ENCODE assay signal across 14 cellular contexts in genomic region chr5:119347996-119348395, GRCh38. TPM values are rescaled to one million over a fixed set of nuclear protein-coding genes. Genes with fewer than 3 reads are reported as not detected.
DNase-seq lines count a peak whose midpoint lies in the region; ATAC-seq, FAIRE-seq and TF ChIP-seq lines count a peak whose summit lies in the region.
"Had no signal": no experiment of that assay in that cellular context is flagged by ENCODE, and none has a peak within 500 bp of the region (broad histone marks: within the 10 kb centered on the region; RNA-seq: fewer than 3 reads in every experiment).

No MANE protein-coding gene starts in this region.

- no peaks in the 10 kb centered on the region for H3K79me2 ChIP-seq in GM23248 (ENCODE audit: insufficient read depth)
- no peaks in the 10 kb centered on the region for H3K79me2 ChIP-seq in HepG2 (ENCODE audit: insufficient read depth, low read length)

- peaks cover 21% of the 10 kb centered on the region for H3K36me3 Mint-ChIP-seq in activated T-helper 1 cell treated with anti-CD3 and anti-CD28 coated beads, Interleukin-12 subunit alpha, Interleukin-12 subunit beta, Interleukin-2, Interleukin-4 antibody, amounts not matched to agents 30 ng/mL and 10 ng/mL and 1 ng/mL, durations not matched to agents 14 hours and 24 hours and 36 hours (ENCODE audit: low read depth)

- H3K27me3 ChIP-seq in BLaER1 = no peaks in the 10 kb centered on the region
- H3K27me3 ChIP-seq in GM23248 (replicated peaks; ENCODE audit: insufficient read depth) = no peaks in the 10 kb centered on the region
- no peaks in the 10 kb centered on the region for H3K27me3 ChIP-seq in HepG2 (ENCODE audit: control insufficient read depth in 1 of 2, insufficient read depth in 2 of 2, low read length in 2 of 2)
- H3K27me3 ChIP-seq: body of pancreas had no signal

- H3K4me2 ChIP-seq in BLaER1 (peak overlapping the region; percentile 57), GM23248 (ENCODE audit: unreplicated experiment) (no peak overlapping the region), HepG2 (ENCODE audit: low read depth, low read length) (no peak overlapping the region)

- H3K4me3 Mint-ChIP-seq in activated T-helper 1 cell treated with anti-CD3 and anti-CD28 coated beads, Interleukin-12 subunit alpha, Interleukin-12 subunit beta, Interleukin-2, Interleukin-4 antibody, amounts not matched to agents 30 ng/mL and 10 ng/mL and 1 ng/mL, durations not matched to agents 14 hours and 24 hours and 36 hours = no peak overlapping the region
- H3K4me3 Mint-ChIP-seq: H9 had no signal

- H4K20me1 ChIP-seq in BLaER1 (peaks cover 6% of the 10 kb centered on the region; the same call in 1 of the 2 replicates), GM23248 (ENCODE audit: insufficient read depth) (no peaks in the 10 kb centered on the region), HepG2 (ENCODE audit: insufficient read depth, low read length) (no peaks in the 10 kb centered on the region)

- H3K4me1 ChIP-seq in BLaER1 = peaks cover 41% of the 10 kb centered on the region
- H3K4me1 ChIP-seq in GM23248 (ENCODE audit: insufficient read depth) = peaks cover 8% of the 10 kb centered on the region
- no peaks in the 10 kb centered on the region for H3K4me1 ChIP-seq in HepG2 (ENCODE audit: insufficient read depth, low read length)
- H3K4me1 ChIP-seq: body of pancreas had no signal

- H3K9me2 ChIP-seq in GM23248 (ENCODE audit: insufficient read depth) = no peaks in the 10 kb centered on the region

- peaks cover 88% of the 10 kb centered on the region for H3K4me1 Mint-ChIP-seq in activated T-helper 1 cell treated with anti-CD3 and anti-CD28 coated beads, Interleukin-12 subunit alpha, Interleukin-12 subunit beta, Interleukin-2, Interleukin-4 antibody, amounts not matched to agents 30 ng/mL and 10 ng/mL and 1 ng/mL, durations not matched to agents 14 hours and 24 hours and 36 hours (ENCODE audit: low read depth)

- no peaks in the 10 kb centered on the region for H3K36me3 ChIP-seq in BLaER1
- no peaks in the 10 kb centered on the region for H3K36me3 ChIP-seq in GM23248 (ENCODE audit: low read depth)
- no peaks in the 10 kb centered on the region for H3K36me3 ChIP-seq in HepG2 (replicated peaks in 1 of 2; ENCODE audit: control insufficient read depth in 1 of 2, insufficient read depth in 2 of 2, low read length in 2 of 2)

- H3K9ac ChIP-seq in BLaER1 = no peak overlapping the region; the same call in 1 of the 2 replicates
- no peak overlapping the region for H3K9ac ChIP-seq in GM23248
- no peak overlapping the region for H3K9ac ChIP-seq in HepG2 (ENCODE audit: insufficient read depth, low read depth, low read length)

- TF ChIP-seq CTCF in HepG2 (CRISPR knock-in tag; IDR thresholded peaks at IDR 0.05) (no peak), GM10266 (IDR thresholded peaks at IDR 0.05; ENCODE audit: control insufficient read depth, insufficient read depth, low read depth, missing control alignments) (no peak)

- CTCF ChIA-PET in HepG2 (lab: Yijun Ruan, JAX; ENCODE audit: low intra/inter-chr PET ratio, low total read pairs) = no interaction called here

- in situ Hi-C loops in GM23248 (cut with MboI) (no loop called here), HepG2 (cut with HindIII; ENCODE audit: extremely low pct_ligation_motif_present, low pct_unique_long_range_greater_than_20kb) (no loop called here)

- H3K27ac ChIP-seq in BLaER1 (no peak overlapping the region), GM23248 (no peak overlapping the region), HepG2 (ENCODE audit: extremely low read length, insufficient read depth, low read length) (no peak overlapping the region)
- H3K27ac ChIP-seq: body of pancreas had no signal

- TF ChIP-seq POLR2A in HepG2 (IDR thresholded peaks at IDR 0.05; ENCODE audit: insufficient read depth in 1 of 2, low read depth in 2 of 2, low read length in 2 of 2) = no peak

- no TSS peak for BruUV-seq in HepG2 (replicated peaks; lab: Mats Ljungman, UMichigan)

- H3F3A ChIP-seq in GM23248 (ENCODE audit: insufficient read depth) = no peaks in the 10 kb centered on the region

- no peak for TF ChIP-seq RAD21 in HepG2 (CRISPR knock-in tag; IDR thresholded peaks at IDR 0.05)

- DNase-seq in GM23248 (peak; percentile 82), iris pigment epithelial cell (ENCODE audit: low read depth) (peak; percentile 62), HepG2 (ENCODE audit: low spot score) (no peak), GM10266 (ENCODE audit: extremely low spot score) (no peak), OCI-M2 (lab: John Stamatoyannopoulos, UW; ENCODE audit: unreplicated experiment) (no peak)
- DNase-seq in activated T-helper 1 cell treated with anti-CD3 and anti-CD28 coated beads, Interleukin-12 subunit alpha, Interleukin-12 subunit beta, Interleukin-2, Interleukin-4 antibody, amounts not matched to agents 30 ng/mL and 10 ng/mL and 1 ng/mL, durations not matched to agents 14 hours and 24 hours and 36 hours (ENCODE audit: low spot score) = no peak
- DNase-seq: body of pancreas, DMS 273 treated with DMSO at 0.1 percent for 48 hours, H9, NCI-H1930, retina, substantia nigra had no signal

- H3K4me3 ChIP-seq in BLaER1 = no peak overlapping the region
- H3K4me3 ChIP-seq in GM23248 = no peak overlapping the region
- no peak overlapping the region for H3K4me3 ChIP-seq in HepG2 (replicated peaks in 1 of 3; ENCODE audit: insufficient read depth in 1 of 3, low read depth in 2 of 3, low read length in 3 of 3)
- H3K4me3 ChIP-seq: body of pancreas had no signal

- POLR2A ChIA-PET in HepG2 (lab: Yijun Ruan, JAX) = interaction anchor here (1.1 kb wide), 1 partner anchor 80 kb away, joined by 3 read pairs; no protein-coding TSS in a partner anchor

- no peaks in the 10 kb centered on the region for H3K27me3 Mint-ChIP-seq in activated T-helper 1 cell treated with anti-CD3 and anti-CD28 coated beads, Interleukin-12 subunit alpha, Interleukin-12 subunit beta, Interleukin-2, Interleukin-4 antibody, amounts not matched to agents 30 ng/mL and 10 ng/mL and 1 ng/mL, durations not matched to agents 14 hours and 24 hours and 36 hours (ENCODE audit: insufficient read depth)

- TF ChIP-seq EP300 in HepG2 (IDR thresholded peaks at IDR 0.05; ENCODE audit: low read depth in 2 of 2, low read length in 2 of 2) (no peak), HepG2 (CRISPR knock-in tag; IDR thresholded peaks at IDR 0.05; ENCODE audit: borderline replicate concordance) (no peak)

- H3K9me3 ChIP-seq in BLaER1 (no peaks in the 10 kb centered on the region), GM23248 (ENCODE audit: low read depth) (no peaks in the 10 kb centered on the region), HepG2 (ENCODE audit: low read length) (no peaks in the 10 kb centered on the region)
- H3K9me3 ChIP-seq: body of pancreas had no signal

- H3K9me3 Mint-ChIP-seq in activated T-helper 1 cell treated with anti-CD3 and anti-CD28 coated beads, Interleukin-12 subunit alpha, Interleukin-12 subunit beta, Interleukin-2, Interleukin-4 antibody, amounts not matched to agents 30 ng/mL and 10 ng/mL and 1 ng/mL, durations not matched to agents 14 hours and 24 hours and 36 hours = no peaks in the 10 kb centered on the region
- H3K9me3 Mint-ChIP-seq: H9 had no signal

- no peak for FAIRE-seq in HepG2 (lab: Jason Lieb, UNC)

- no peak overlapping the region for H2AFZ ChIP-seq in GM23248
- no peak overlapping the region for H2AFZ ChIP-seq in HepG2 (ENCODE audit: low read length)

- WGBS in GM23248 (ENCODE audit: low coverage in 1 of 2, low lambda C conversion rate in 2 of 2, missing lambda C conversion rate in 2 of 2), 2 experiments = 9% methylated on average over 1 of the region's 1 CpG
- WGBS in HepG2 (ENCODE audit: low lambda C conversion rate) = 92% methylated on average over 1 of the region's 1 CpG

- intact Hi-C loops in activated T-helper 1 cell treated with anti-CD3 and anti-CD28 coated beads, Interleukin-12 subunit alpha, Interleukin-12 subunit beta, Interleukin-2, Interleukin-4 antibody, amounts not matched to agents 30 ng/mL and 10 ng/mL and 1 ng/mL, durations not matched to agents 14 hours and 24 hours and 36 hours (cut with micrococcal nuclease) = no loop called here
- intact Hi-C loops in HepG2 (cut with micrococcal nuclease; ENCODE audit: unreplicated experiment) = no loop called here

- ATAC-seq in HepG2 = no peak
- ATAC-seq in HG03175 (IDR thresholded peaks at IDR 0.05; ENCODE audit: unreplicated experiment) = no peak
- ATAC-seq: body of pancreas had no signal

- peak overlapping the region; percentile 85 for H3K27ac Mint-ChIP-seq in activated T-helper 1 cell treated with anti-CD3 and anti-CD28 coated beads, Interleukin-12 subunit alpha, Interleukin-12 subunit beta, Interleukin-2, Interleukin-4 antibody, amounts not matched to agents 30 ng/mL and 10 ng/mL and 1 ng/mL, durations not matched to agents 14 hours and 24 hours and 36 hours

RNA-seq across cellular contexts. Expression of gene TNFAIP8, which starts 7.8 kb away (rescaled TPM):
- 9.9 and 14.8 TPM in 2 replicates for total RNA-seq in GM23248 (2014; rRNA removed; shearing (Covaris generic))
- polyA plus RNA-seq in GM23248 (2016; fragmentation: Nextera tagmentation; extraction: Ambion mirVana) (10.3 and 10.4 TPM in 2 replicates), HepG2 (2011; rRNA removed) (4.9 and 6.4 TPM in 2 replicates)
- 214 and 219 TPM in 2 replicates for total RNA-seq in activated T-helper 1 cell treated with anti-CD3 and anti-CD28 coated beads, Interleukin-12 subunit alpha, Interleukin-12 subunit beta, Interleukin-2, Interleukin-4 antibody, amounts not matched to agents 30 ng/mL and 10 ng/mL and 1 ng/mL, durations not matched to agents 14 hours and 24 hours and 36 hours
- 11.2 and 14.9 TPM in 2 replicates for total RNA-seq in HepG2 (2016; rRNA removed; fragmentation: Illumina TruSeq; extraction: Trizol)
- total RNA-seq in HepG2 (2016; cell fraction: cytosol; rRNA removed; fragmentation: Illumina TruSeq; extraction: Trizol; ENCODE audit: low read depth) = 3.2 and 3.7 TPM in 2 replicates
- total RNA-seq in HepG2 (2016; cell fraction: insoluble cytoplasmic fraction; rRNA removed; fragmentation: Illumina TruSeq; extraction: Trizol) = 13.3 and 15.4 TPM in 2 replicates
- 7.0 and 8.4 TPM in 2 replicates for total RNA-seq in HepG2 (2016; cell fraction: membrane; rRNA removed; fragmentation: Illumina TruSeq; extraction: Trizol)
- total RNA-seq in HepG2 (2016; cell fraction: nucleus; rRNA removed; fragmentation: Illumina TruSeq; extraction: Trizol) = 3.7 and 5.8 TPM in 2 replicates
- 6.7 and 7.1 TPM in 2 replicates for polyA plus RNA-seq in HepG2 (2011; cell fraction: cytosol; rRNA removed)
- polyA plus RNA-seq in HepG2 (2011; cell fraction: nucleus; rRNA removed) = 2.5 TPM in 2 replicates
- 6.2 and 6.6 TPM in 2 replicates for polyA plus RNA-seq in HepG2 (2012)
- polyA plus RNA-seq in HepG2 (2016; cell fraction: cytosol; fragmentation: Illumina TruSeq; extraction: Trizol; ENCODE audit: low read depth) = 1.0 and 1.2 TPM in 2 replicates
- polyA plus RNA-seq in HepG2 (2016; cell fraction: insoluble cytoplasmic fraction; fragmentation: Illumina TruSeq; extraction: Trizol; ENCODE audit: low read depth) = 16.1 and 16.3 TPM in 2 replicates
- 2.5 and 2.7 TPM in 2 replicates for polyA plus RNA-seq in HepG2 (2016; cell fraction: membrane; fragmentation: Illumina TruSeq; extraction: Trizol; ENCODE audit: low read depth)
- polyA plus RNA-seq in HepG2 (2016; cell fraction: nucleus; fragmentation: Illumina TruSeq; extraction: Trizol; ENCODE audit: insufficient read depth, low read depth) = 5.1 and 5.5 TPM in 2 replicates
- polyA minus RNA-seq in HepG2 (2011; rRNA and poly(A)+ RNA removed; ENCODE audit: low replicate concordance) = 3.0 and 11.3 TPM in 2 replicates
- polyA minus RNA-seq in HepG2 (2011; cell fraction: cytosol; rRNA and poly(A)+ RNA removed) = 8.5 and 9.0 TPM in 2 replicates
- polyA minus RNA-seq in HepG2 (2011; cell fraction: nucleus; rRNA and poly(A)+ RNA removed) = 5.5 and 10.3 TPM in 2 replicates

Comparison
In these comparisons a context has a peak if more than half of its experiments do, and no peak if none do; other contexts are left out.
1. DNase-seq: peak in GM23248 (single experiment) and iris pigment epithelial cell (single experiment); none in activated T-helper 1 cell treated with anti-CD3 and anti-CD28 coated beads, Interleukin-12 subunit alpha, Interleukin-12 subunit beta, Interleukin-2, Interleukin-4 antibody, amounts not matched to agents 30 ng/mL and 10 ng/mL and 1 ng/mL, durations not matched to agents 14 hours and 24 hours and 36 hours (single experiment), HepG2 (single experiment), GM10266 (single experiment) and OCI-M2 (single experiment).
2. RNA of gene TNFAIP8, which starts 7.8 kb away (total RNA-seq): 214 to 219 TPM in activated T-helper 1 cell treated with anti-CD3 and anti-CD28 coated beads, Interleukin-12 subunit alpha, Interleukin-12 subunit beta, Interleukin-2, Interleukin-4 antibody, amounts not matched to agents 30 ng/mL and 10 ng/mL and 1 ng/mL, durations not matched to agents 14 hours and 24 hours and 36 hours; 9.9 to 14.8 TPM in GM23248 and 3.2 to 15.4 TPM in HepG2; every median in the first group is over 10 times any median in the second.